14 cellular contexts compared by ENCODE assay signal in the genomic region with DNA sequence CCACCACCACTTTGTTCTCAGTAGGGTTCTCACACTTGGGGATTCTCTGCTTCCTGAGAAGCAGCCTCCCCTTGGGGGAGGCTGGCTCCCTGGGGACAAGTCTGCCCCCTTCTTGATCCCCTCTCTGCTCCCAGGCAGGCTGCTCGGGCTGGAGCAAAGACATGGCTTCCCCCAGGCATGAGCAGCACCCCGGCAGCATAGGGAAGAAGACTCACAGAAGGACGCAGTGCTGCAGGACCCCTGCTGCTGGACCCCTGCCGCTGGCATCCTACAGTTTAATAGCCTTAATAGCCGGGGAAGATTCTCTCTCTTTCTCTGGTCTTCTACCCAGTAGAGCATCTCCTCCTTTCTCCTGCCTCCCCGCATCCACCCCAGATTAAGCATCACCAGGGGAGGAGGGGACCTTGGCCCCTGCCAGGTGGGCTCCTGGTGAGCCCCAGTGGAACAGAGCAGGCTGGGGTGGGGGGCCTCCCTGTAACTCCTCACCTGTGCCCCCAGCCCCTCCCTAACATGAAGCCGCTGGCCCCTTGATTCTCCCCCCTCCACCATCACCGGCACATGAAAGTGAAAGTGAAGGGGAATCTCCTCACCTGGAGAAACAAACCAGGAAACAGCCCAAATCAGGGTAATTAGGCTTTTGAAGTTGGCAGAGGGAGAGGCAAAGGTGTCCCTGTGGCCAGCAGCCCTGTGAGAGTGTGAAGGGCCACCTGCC. TPM values are rescaled to one million over a fixed set of nuclear protein-coding genes. Genes with fewer than 3 reads are reported as not detected.
DNase-seq lines count a peak whose midpoint lies in the region; ATAC-seq lines count a peak whose summit lies in the region.
"Had no signal": no experiment of that assay in that cellular context is flagged by ENCODE, and none has a peak within 500 bp of the region (broad histone marks: within the 10 kb centered on the region; RNA-seq: fewer than 3 reads in every experiment).

No MANE protein-coding gene starts in this region.

- H3K27me3 ChIP-seq in BLaER1 treated with 17β-estradiol and CSF1 and Interleukin-3, amounts not matched to agents 10 nM and 100 nM: peaks cover 53 to 63% (median 55%) of the 10 kb centered on the region in 11 experiments
- 0 out of 2 replicates have a peak, but pooled peaks cover 8% of the 10 kb centered on the region for H3K27me3 ChIP-seq in SJCRH30

- ATAC-seq in T-helper 17 cell (no peak), naive B cell (ENCODE audit: low read depth in 2 of 2) (peak; percentile 36 to 60)
- ATAC-seq: activated CD4-positive, CD25-positive, alpha-beta regulatory T cell treated with anti-CD3 and anti-CD28 coated beads, Interleukin-2, amount 50 U/mL, for 24 hours; Right ventricle myocardium inferior had no signal

- no peak overlapping the region for H3K27ac ChIP-seq in BLaER1 treated with 17β-estradiol and CSF1 and Interleukin-3, amounts not matched to agents 10 nM and 100 nM
- H3K27ac ChIP-seq in SJCRH30: no peak overlapping the region
- H3K27ac ChIP-seq: adrenal gland had no signal

- DNase-seq in D341Med (ENCODE audit: low spot score): peak; percentile 40
- no peak for DNase-seq in T-helper 17 cell
- peak; percentile 12 for DNase-seq in naive B cell
- no peak for DNase-seq in kidney tubule cell (ENCODE audit: low spot score)
- DNase-seq in SJCRH30: no peak
- no peak for DNase-seq in kidney glomerular epithelial cell (lab: John Stamatoyannopoulos, UW)
- DNase-seq: DMS 273 treated with DMSO at 0.1 percent for 48 hours; NCI-H446 treated with DMSO at 0.1 percent for 48 hours; stimulated activated naive CD4-positive, alpha-beta T cell had no signal

- peak overlapping the region in 3 of 10 experiments; percentile 2 to 38 (median 25); a peak in 6 of 20 replicates for H3K4me3 ChIP-seq in BLaER1 treated with 17β-estradiol and CSF1 and Interleukin-3, amounts not matched to agents 10 nM and 100 nM
- H3K4me3 ChIP-seq in SJCRH30: no peak overlapping the region
- H3K4me3 ChIP-seq: adrenal gland had no signal

- H3K4me3 Mint-ChIP-seq in T-helper 17 cell (peak overlapping the region; percentile 83), naive B cell (peak overlapping the region; percentile 82 to 87 (median 84))

- H3K27me3 Mint-ChIP-seq in T-helper 17 cell (peaks cover 65% of the 10 kb centered on the region), naive B cell (peaks cover 16 to 73% (median 65%) of the 10 kb centered on the region in 3 donors)

- H3K4me2 ChIP-seq in BLaER1 treated with 17β-estradiol and CSF1 and Interleukin-3, amounts not matched to agents 10 nM and 100 nM: peak overlapping the region; percentile 32 to 99 (median 89); a peak in 21 of 22 replicates

- peaks cover 17 to 60% (median 38%) of the 10 kb centered on the region in 10 experiments for H3K4me1 ChIP-seq in BLaER1 treated with 17β-estradiol and CSF1 and Interleukin-3, amounts not matched to agents 10 nM and 100 nM
- H3K4me1 ChIP-seq in SJCRH30: no peaks in the 10 kb centered on the region
- H3K4me1 ChIP-seq: adrenal gland had no signal

- H3K9me3 ChIP-seq in BLaER1 treated with 17β-estradiol and CSF1 and Interleukin-3, amounts not matched to agents 10 nM and 100 nM (replicated peaks in 1 of 11): peaks cover 13 to 23% (median 18%) of the 10 kb centered on the region in 11 experiments
- no peaks in the 10 kb centered on the region for H3K9me3 ChIP-seq in T-helper 17 cell (ENCODE audit: control insufficient read depth, low read length, poor library complexity, severe bottlenecking)
- no peaks in the 10 kb centered on the region for H3K9me3 ChIP-seq in SJCRH30 (replicated peaks)
- H3K9me3 ChIP-seq: adrenal gland had no signal

- H3K4me1 Mint-ChIP-seq in T-helper 17 cell: peaks cover 9% of the 10 kb centered on the region
- H3K4me1 Mint-ChIP-seq in naive B cell: peaks cover 36 to 41% (median 37%) of the 10 kb centered on the region in 3 donors

- H3K27ac Mint-ChIP-seq in T-helper 17 cell (no peak overlapping the region), naive B cell (peak overlapping the region in 5 of 6 donors; percentile 32 to 88 (median 37))

- peak overlapping the region in 2 of 11 experiments; percentile 18 to 39; a peak in 2 of 22 replicates for H3K9ac ChIP-seq in BLaER1 treated with 17β-estradiol and CSF1 and Interleukin-3, amounts not matched to agents 10 nM and 100 nM

- peaks cover 0 to 3% (median 0%) of the 10 kb centered on the region in 7 donors for H3K9me3 Mint-ChIP-seq in naive B cell

- H4K20me1 ChIP-seq in BLaER1 treated with 17β-estradiol and CSF1 and Interleukin-3, amounts not matched to agents 10 nM and 100 nM: peaks cover 0 to 51% (median 12%) of the 10 kb centered on the region in 11 experiments; a peak in 11 of 22 replicates

- no peaks in the 10 kb centered on the region for H3K36me3 ChIP-seq in BLaER1 treated with 17β-estradiol and CSF1 and Interleukin-3, amounts not matched to agents 10 nM and 100 nM
- no peaks in the 10 kb centered on the region for H3K36me3 ChIP-seq in SJCRH30
- H3K36me3 ChIP-seq: adrenal gland had no signal

- peaks cover 6% of the 10 kb centered on the region for H3K36me3 Mint-ChIP-seq in T-helper 17 cell (ENCODE audit: low read depth)
- no peaks in the 10 kb centered on the region for H3K36me3 Mint-ChIP-seq in naive B cell

RNA-seq across cellular contexts. Expression of gene WNT3A, which starts 2.5 kb away (rescaled TPM):
- not detected for total RNA-seq in T-helper 17 cell
- not detected for polyA plus RNA-seq in naive B cell (ENCODE audit: low read depth in 6 of 6)
- total RNA-seq in SJCRH30 (2014; rRNA removed; shearing (Covaris generic)): not detected in 2 replicates
- total RNA-seq: adrenal gland, fibroblast of villous mesenchyme, Right ventricle myocardium inferior had no signal
- polyA plus RNA-seq: adrenal gland had no signal

Comparison
In these comparisons a context has a peak if more than half of its experiments do, and no peak if none do; other contexts are left out.
1. DNase-seq: peak in D341Med (single experiment) and naive B cell (single experiment); none in T-helper 17 cell (0 of 3), kidney tubule cell (single experiment), SJCRH30 (0 of 2) and kidney glomerular epithelial cell (single experiment).